In the genomic region with DNA sequence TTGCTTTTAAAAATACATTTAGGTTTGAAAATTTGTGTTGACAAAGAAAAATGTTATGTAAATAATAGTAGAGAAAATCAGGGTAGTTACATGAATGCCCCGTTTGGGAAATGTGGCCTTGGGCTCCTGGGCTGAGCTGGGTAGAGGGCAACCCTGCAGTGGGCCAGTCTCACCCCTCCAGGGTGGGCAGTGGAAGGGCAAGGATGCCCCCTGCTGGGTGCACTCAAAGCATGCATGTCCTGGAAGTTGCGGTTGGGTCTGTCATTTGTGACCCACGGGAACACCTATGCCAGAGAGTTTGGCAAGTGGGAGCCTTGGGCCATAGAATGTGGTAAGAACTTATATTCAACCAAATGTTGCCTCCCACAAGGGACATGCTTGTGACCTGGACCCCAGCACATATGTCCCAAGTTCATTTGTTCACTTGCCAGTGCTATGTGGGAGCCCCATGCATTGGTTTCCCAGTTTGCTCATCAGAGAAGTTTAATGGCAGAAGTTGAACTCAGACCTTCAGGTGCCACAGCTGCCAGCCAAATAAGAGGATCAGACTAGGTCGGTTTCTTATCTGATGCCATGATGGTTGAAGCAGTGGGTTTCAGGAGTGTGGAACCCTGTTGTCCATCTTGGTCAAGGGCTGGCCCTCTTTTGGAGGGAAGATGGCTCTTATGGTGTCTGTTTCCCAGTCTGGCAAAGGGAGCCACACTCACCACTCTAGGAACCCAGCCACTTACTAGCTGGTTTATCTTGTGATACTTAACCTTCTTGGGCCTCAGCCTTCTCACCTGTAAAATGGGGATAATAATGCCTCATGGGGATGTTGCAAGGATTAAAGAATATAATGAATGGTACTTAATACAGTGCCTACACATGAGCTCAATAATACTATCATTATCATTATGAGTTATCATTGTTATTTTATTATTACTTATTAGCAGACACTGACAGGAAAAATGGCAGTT, we compare ENCODE assay signal across 1 cellular context.
TF ChIP-seq lines count a peak whose summit lies in the region.

No MANE protein-coding gene starts in this region.

TF ChIP-seq in K562, 482 proteins besides CTCF, POLR2A, EP300 and RAD21 (continued from another document):
- TF ChIP-seq ZNF318 (IDR thresholded peaks at IDR 0.05; ENCODE audit: borderline replicate concordance in 1 of 2, low read depth in 1 of 2) (no peak), CBX8 (IDR thresholded peaks at IDR 0.05; ENCODE audit: borderline replicate concordance, extremely low read depth, low read depth, low read length, poor library complexity, severe bottlenecking) (no peak)
TF ChIP-seq in K562: peak in this region for 27.
